Comparison of ENCODE assay signal across 15 cellular contexts in the genomic region with DNA sequence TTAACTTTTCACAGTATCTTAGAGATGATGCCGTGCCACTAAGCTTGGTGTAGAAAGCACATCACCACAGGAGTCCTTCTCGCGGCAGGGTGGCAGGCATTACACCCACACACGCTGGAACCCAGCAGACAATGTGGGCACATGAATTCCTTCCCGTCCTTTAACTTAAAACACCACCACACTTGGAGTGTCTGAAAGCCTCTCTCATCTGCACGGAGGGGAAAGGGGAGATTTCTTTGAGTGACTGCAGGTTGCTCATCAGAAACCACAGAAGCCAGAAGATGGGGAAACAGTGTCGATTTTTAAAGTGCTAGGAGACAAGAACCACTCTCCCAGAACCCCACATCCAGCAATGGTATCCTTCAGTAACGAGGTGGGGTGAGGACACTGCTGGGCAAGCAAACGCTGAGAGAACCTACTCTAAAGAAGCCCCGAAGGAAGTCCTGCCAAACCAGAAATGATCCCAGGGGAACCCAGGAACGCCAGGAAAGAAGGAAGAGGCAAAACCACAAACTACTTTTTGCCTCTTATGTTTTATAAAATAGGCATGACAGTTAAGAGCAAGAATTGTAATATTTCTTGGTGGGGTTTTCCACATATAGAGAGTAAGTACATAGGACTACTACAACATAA.
DNase-seq lines count a peak whose midpoint lies in the region; ATAC-seq, FAIRE-seq and TF ChIP-seq lines count a peak whose summit lies in the region.
"Had no signal": no experiment of that assay in that cellular context is flagged by ENCODE, and none has a peak within 500 bp of the region (broad histone marks: within the 10 kb centered on the region; RNA-seq: fewer than 3 reads in every experiment).

No MANE protein-coding gene starts in this region.

- peak overlapping the region; percentile 32 for H3K27ac Mint-ChIP-seq in dendritic cell treated with granulocyte-macrophage colony-stimulating factor and Interleukin-4, amounts not matched to agents 40 ng/mL and 50 ng/mL, for 4 days

- H3K27me3 Mint-ChIP-seq in dendritic cell treated with granulocyte-macrophage colony-stimulating factor and Interleukin-4, amounts not matched to agents 40 ng/mL and 50 ng/mL, for 4 days, result no peaks in the 10 kb centered on the region

- no peak for TF ChIP-seq RAD21 in HepG2 (CRISPR knock-in tag; IDR thresholded peaks at IDR 0.05)

- POLR2A ChIA-PET in HepG2 (lab: Yijun Ruan, JAX), result no interaction called here

- no peak for TF ChIP-seq POLR2A in right lobe of liver (IDR thresholded peaks at IDR 0.05)
- TF ChIP-seq POLR2A in HepG2 (IDR thresholded peaks at IDR 0.05; ENCODE audit: insufficient read depth in 1 of 2, low read depth in 2 of 2, low read length in 2 of 2), result no peak

- no TSS peak for BruUV-seq in HepG2 (replicated peaks; lab: Mats Ljungman, UMichigan)

- no peak for ATAC-seq in right lobe of liver
- ATAC-seq in HepG2, result no peak
- no peak for ATAC-seq in GM21423 (IDR thresholded peaks at IDR 0.05; ENCODE audit: unreplicated experiment)

- no peaks in the 10 kb centered on the region for H3K9me3 ChIP-seq in right lobe of liver
- H3K9me3 ChIP-seq in HepG2 (ENCODE audit: low read length), result no peaks in the 10 kb centered on the region
- H3K9me3 ChIP-seq in OCI-LY1 (ENCODE audit: low read length), result no peaks in the 10 kb centered on the region
- H3K9me3 ChIP-seq: BE2C, neutrophil had no signal

- DNase-seq in right lobe of liver (no peak), HepG2 (ENCODE audit: low spot score) (no peak), NAMALWA (ENCODE audit: low spot score) (no peak), UCSD-AML1 (lab: John Stamatoyannopoulos, UW; ENCODE audit: unreplicated experiment) (no peak), coronary artery (ENCODE audit: low spot score) (no peak)
- DNase-seq: BE2C; foreskin fibroblast; NCI-H1105 treated with DMSO at 0.1 percent for 48 hours; NCI-H748 treated with DMSO at 0.1 percent for 48 hours; stimulated activated CD4-positive, alpha-beta T cell treated with anti-CD3 and anti-CD28 coated beads, Interleukin-15, amount 100 ng/mL, for 24 hours had no signal

- FAIRE-seq in HepG2 (lab: Jason Lieb, UNC), result no peak
- FAIRE-seq: colon had no signal

- H3K79me2 ChIP-seq in HepG2 (ENCODE audit: insufficient read depth, low read length), result no peaks in the 10 kb centered on the region
- H3K79me2 ChIP-seq in OCI-LY1 (ENCODE audit: insufficient read depth, low read length), result no peaks in the 10 kb centered on the region

- H4K20me1 ChIP-seq in HepG2 (ENCODE audit: insufficient read depth, low read length) (no peaks in the 10 kb centered on the region), OCI-LY1 (ENCODE audit: insufficient read depth, low read length) (no peaks in the 10 kb centered on the region)

- no peaks in the 10 kb centered on the region for H3K9me2 ChIP-seq in OCI-LY1 (ENCODE audit: low read depth, low read length)

- no peak overlapping the region for H3K4me3 Mint-ChIP-seq in dendritic cell treated with granulocyte-macrophage colony-stimulating factor and Interleukin-4, amounts not matched to agents 40 ng/mL and 50 ng/mL, for 4 days

- H3K27ac ChIP-seq in right lobe of liver, result peak overlapping the region in 2 of 3 donors; percentile 91
- H3K27ac ChIP-seq in HepG2 (ENCODE audit: extremely low read length, insufficient read depth, low read length), result no peak overlapping the region
- H3K27ac ChIP-seq in OCI-LY1 (ENCODE audit: low read depth, low read length, poor library complexity, severe bottlenecking), result peak overlapping the region; percentile 46
- H3K27ac ChIP-seq in coronary artery, result no peak overlapping the region
- H3K27ac ChIP-seq: neutrophil had no signal

- CTCF ChIA-PET in HepG2 (lab: Yijun Ruan, JAX; ENCODE audit: low intra/inter-chr PET ratio, low total read pairs), result interaction anchor here (1.4 kb wide), 1 partner anchor 129 kb away, joined by 4 read pairs; no protein-coding TSS in a partner anchor

- H3K4me1 Mint-ChIP-seq in dendritic cell treated with granulocyte-macrophage colony-stimulating factor and Interleukin-4, amounts not matched to agents 40 ng/mL and 50 ng/mL, for 4 days (ENCODE audit: low read depth), result peaks cover 88% of the 10 kb centered on the region

- no peaks in the 10 kb centered on the region for H3K9me3 Mint-ChIP-seq in dendritic cell treated with granulocyte-macrophage colony-stimulating factor and Interleukin-4, amounts not matched to agents 40 ng/mL and 50 ng/mL, for 4 days

- peaks cover 63% of the 10 kb centered on the region for H3K36me3 Mint-ChIP-seq in dendritic cell treated with granulocyte-macrophage colony-stimulating factor and Interleukin-4, amounts not matched to agents 40 ng/mL and 50 ng/mL, for 4 days (ENCODE audit: low read depth)

- H3K4me3 ChIP-seq in right lobe of liver, result no peak overlapping the region
- H3K4me3 ChIP-seq in HepG2 (replicated peaks in 1 of 3; ENCODE audit: insufficient read depth in 1 of 3, low read depth in 2 of 3, low read length in 3 of 3), result no peak overlapping the region
- H3K4me3 ChIP-seq in OCI-LY1 (ENCODE audit: low read depth, low read length, poor library complexity, severe bottlenecking), result no peak overlapping the region
- H3K4me3 ChIP-seq in coronary artery, result no peak overlapping the region

- H3K36me3 ChIP-seq in right lobe of liver (no peaks in the 10 kb centered on the region), HepG2 (replicated peaks in 1 of 2; ENCODE audit: control insufficient read depth in 1 of 2, insufficient read depth in 2 of 2, low read length in 2 of 2) (peaks cover 5 to 13% of the 10 kb centered on the region in 2 experiments; a peak in 3 of 5 replicates), OCI-LY1 (ENCODE audit: insufficient read depth, low read length) (peaks cover 22% of the 10 kb centered on the region)
- H3K36me3 ChIP-seq: BE2C, neutrophil had no signal

- 62% methylated on average over 11 of the region's 11 CpGs for WGBS in right lobe of liver (ENCODE audit: insufficient coverage, low coverage, low lambda C conversion rate, missing lambda C conversion rate)
- 93% methylated on average over 8 of the region's 11 CpGs for WGBS in HepG2 (ENCODE audit: low lambda C conversion rate)

- in situ Hi-C loops in HepG2 (cut with HindIII; ENCODE audit: extremely low pct_ligation_motif_present, low pct_unique_long_range_greater_than_20kb), result no loop called here

- no peaks in the 10 kb centered on the region for H3K27me3 ChIP-seq in right lobe of liver
- H3K27me3 ChIP-seq in HepG2 (ENCODE audit: control insufficient read depth in 1 of 2, insufficient read depth in 2 of 2, low read length in 2 of 2), result no peaks in the 10 kb centered on the region
- H3K27me3 ChIP-seq in OCI-LY1 (ENCODE audit: insufficient read depth, low read length), result no peaks in the 10 kb centered on the region
- H3K27me3 ChIP-seq: BE2C had no signal

- no peak for TF ChIP-seq CTCF in right lobe of liver (IDR thresholded peaks at IDR 0.05)
- no peak for TF ChIP-seq CTCF in HepG2 (CRISPR knock-in tag; IDR thresholded peaks at IDR 0.05)
- TF ChIP-seq CTCF in OCI-LY1 (IDR thresholded peaks at IDR 0.05; ENCODE audit: low read length), result no peak
- no peak for TF ChIP-seq CTCF in coronary artery (IDR thresholded peaks at IDR 0.05)

- intact Hi-C loops in right lobe of liver (cut with DNase I) (no loop called here), HepG2 (cut with micrococcal nuclease; ENCODE audit: unreplicated experiment) (no loop called here)
- intact Hi-C loops in dendritic cell treated with granulocyte-macrophage colony-stimulating factor and Interleukin-4, amounts not matched to agents 40 ng/mL and 50 ng/mL, for 4 days (cut with micrococcal nuclease), result no loop called here

- no peaks in the 10 kb centered on the region for H3F3A ChIP-seq in OCI-LY1 (ENCODE audit: insufficient read depth, low read length)

- H2AFZ ChIP-seq in HepG2 (ENCODE audit: low read length) (no peak overlapping the region), OCI-LY1 (ENCODE audit: low read length) (no peak overlapping the region)

- H3K9ac ChIP-seq in HepG2 (ENCODE audit: insufficient read depth, low read depth, low read length), result no peak overlapping the region
- H3K9ac ChIP-seq in OCI-LY1 (ENCODE audit: low read length), result no peak overlapping the region

- H3K4me1 ChIP-seq in right lobe of liver, result peaks cover 0 to 43% (median 21%) of the 10 kb centered on the region in 4 donors
- peaks cover 11% of the 10 kb centered on the region for H3K4me1 ChIP-seq in HepG2 (ENCODE audit: insufficient read depth, low read length)
- H3K4me1 ChIP-seq in OCI-LY1 (ENCODE audit: insufficient read depth, low read length, severe bottlenecking), result peaks cover 89% of the 10 kb centered on the region

- H3K4me2 ChIP-seq in HepG2 (ENCODE audit: low read depth, low read length), result no peak overlapping the region
- no peak overlapping the region for H3K4me2 ChIP-seq in OCI-LY1 (ENCODE audit: low read length)

- TF ChIP-seq EP300 in HepG2 (IDR thresholded peaks at IDR 0.05; ENCODE audit: low read depth in 2 of 2, low read length in 2 of 2) (no peak), HepG2 (CRISPR knock-in tag; IDR thresholded peaks at IDR 0.05; ENCODE audit: borderline replicate concordance) (no peak)

TF ChIP-seq in HepG2, 621 proteins besides CTCF, POLR2A, EP300 and RAD21:
- TF ChIP-seq RARA (CRISPR knock-in tag; IDR thresholded peaks at IDR 0.05) (no peak), MIXL1 (CRISPR knock-in tag; IDR thresholded peaks at IDR 0.05) (no peak), ZBTB1 (CRISPR knock-in tag; IDR thresholded peaks at IDR 0.05; ENCODE audit: borderline replicate concordance) (no peak), NFE2L1 (CRISPR knock-in tag; IDR thresholded peaks at IDR 0.05; ENCODE audit: borderline replicate concordance) (no peak), SKI (IDR thresholded peaks at IDR 0.05; ENCODE audit: partially characterized antibody) (no peak), ZNF501 (CRISPR knock-in tag; IDR thresholded peaks at IDR 0.05) (no peak), RBFOX2 (IDR thresholded peaks at IDR 0.05; ENCODE audit: low read depth, low read length) (no peak), ZNF431 (CRISPR knock-in tag; IDR thresholded peaks at IDR 0.05; ENCODE audit: borderline replicate concordance, low read depth) (no peak)
- TF ChIP-seq, protein P1, sequence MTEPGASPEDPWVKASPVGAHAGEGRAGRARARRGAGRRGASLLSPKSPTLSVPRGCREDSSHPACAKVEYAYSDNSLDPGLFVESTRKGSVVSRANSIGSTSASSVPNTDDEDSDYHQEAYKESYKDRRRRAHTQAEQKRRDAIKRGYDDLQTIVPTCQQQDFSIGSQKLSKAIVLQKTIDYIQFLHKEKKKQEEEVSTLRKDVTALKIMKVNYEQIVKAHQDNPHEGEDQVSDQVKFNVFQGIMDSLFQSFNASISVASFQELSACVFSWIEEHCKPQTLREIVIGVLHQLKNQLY (CRISPR knock-in tag; IDR thresholded peaks at IDR 0.05), result no peak

Comparison
In these comparisons a context has a peak if more than half of its experiments do, and no peak if none do; other contexts are left out.
1. H3K27ac ChIP-seq: peak in right lobe of liver (2 of 3) and OCI-LY1 (single experiment); none in HepG2 (single experiment) and coronary artery (0 of 2).